Comparison of ENCODE assay signal across 15 cellular contexts in the genomic region with DNA sequence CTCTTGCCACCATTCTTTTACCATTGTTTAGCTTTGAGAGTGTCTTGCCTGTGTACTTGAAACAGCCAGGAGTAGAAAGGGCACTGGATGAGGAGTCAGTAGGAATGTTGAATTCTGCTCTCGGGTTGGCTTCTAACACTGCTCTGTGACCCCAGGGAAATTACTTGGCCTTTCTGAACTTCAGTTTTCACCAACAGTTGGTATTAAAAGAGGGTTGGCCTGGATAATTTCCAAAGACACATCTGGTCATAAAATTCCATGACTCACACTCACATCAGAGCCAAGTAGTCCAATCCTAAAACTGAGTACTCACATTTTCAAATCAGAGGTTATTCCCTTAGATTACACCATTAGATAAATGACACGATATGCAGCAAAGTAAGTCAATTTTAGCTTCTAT.
DNase-seq lines count a peak whose midpoint lies in the region; TF ChIP-seq lines count a peak whose summit lies in the region.
"Had no signal": no experiment of that assay in that cellular context is flagged by ENCODE, and none has a peak within 500 bp of the region (broad histone marks: within the 10 kb centered on the region; RNA-seq: fewer than 3 reads in every experiment).

No MANE protein-coding gene starts in this region.

- in situ Hi-C loops in GM13977 (cut with MboI; ENCODE audit: low pct_unique_long_range_greater_than_20kb, low sequenced_read_pairs, unreplicated experiment), result no loop called here

- TF ChIP-seq CTCF in GM13977 (IDR thresholded peaks at IDR 0.05; ENCODE audit: extremely low read depth, insufficient read depth, missing control alignments), result no peak

- peak; percentile 62 for DNase-seq in ELR (ENCODE audit: low read depth)
- peak; percentile 9 for DNase-seq in MG63
- DNase-seq in dermis blood vessel endothelial cell, result peak; percentile 52
- peak; percentile 59 for DNase-seq in myocyte (ENCODE audit: low read depth)
- DNase-seq in GM13977 (ENCODE audit: low spot score), result no peak
- no peak for DNase-seq in stimulated activated CD4-positive, alpha-beta T cell treated with anti-CD3 and anti-CD28 coated beads, Interleukin-2, amount 100 ng/mL, for 48 hours
- DNase-seq in activated naive CD4-positive, alpha-beta T cell treated with anti-CD3 and anti-CD28 coated beads, Interleukin-2, amount 50 U/mL, for 16 hours, result no peak
- DNase-seq: CD4-positive, alpha-beta T cell; naive thymus-derived CD4-positive, alpha-beta T cell; NCI-H1048; NK-92 treated with Interleukin-12 subunit alpha and Interleukin-12 subunit beta, amount 100 ng/mL, for 24 hours had no signal

- no peaks in the 10 kb centered on the region for H3K36me3 ChIP-seq in MG63
- H3K36me3 ChIP-seq: cardiac muscle cell, prostate gland, thoracic aorta had no signal

- peaks cover 2% of the 10 kb centered on the region; the same call in 1 of the 2 replicates for H3K9me3 ChIP-seq in MG63
- H3K9me3 ChIP-seq: prostate gland, thoracic aorta had no signal

- no peaks in the 10 kb centered on the region for H3K27me3 ChIP-seq in MG63
- H3K27me3 ChIP-seq: cardiac muscle cell had no signal

- no peak overlapping the region for H3K4me3 ChIP-seq in MG63
- H3K4me3 ChIP-seq: cardiac muscle cell, prostate gland, SK-N-MC, thoracic aorta had no signal

Comparison
In these comparisons a context has a peak if more than half of its experiments do, and no peak if none do; other contexts are left out.
1. DNase-seq: peak in ELR (single experiment), MG63 (single experiment), dermis blood vessel endothelial cell (single experiment) and myocyte (single experiment); none in GM13977 (single experiment), stimulated activated CD4-positive, alpha-beta T cell treated with anti-CD3 and anti-CD28 coated beads, Interleukin-2, amount 100 ng/mL, for 48 hours (0 of 2) and activated naive CD4-positive, alpha-beta T cell treated with anti-CD3 and anti-CD28 coated beads, Interleukin-2, amount 50 U/mL, for 16 hours (single experiment).